Comparison of ENCODE assay signal across 8 cellular contexts in genomic region chr22:38707984-38708383, GRCh38. TPM values are rescaled to one million over a fixed set of nuclear protein-coding genes. Genes with fewer than 3 reads are reported as not detected.
A peak's percentile ranks its signal among the peaks of the same experiment; 100 is the strongest.
DNase-seq lines count a peak whose midpoint lies in the region; ATAC-seq and TF ChIP-seq lines count a peak whose summit lies in the region.

No MANE protein-coding gene starts in this region.

- H3K36me3 Mint-ChIP-seq in activated CD8-positive, alpha-beta T cell treated with anti-CD3 and anti-CD28 coated beads for 36 hours (ENCODE audit: low read depth): peaks cover 44% of the 10 kb centered on the region
- H3K36me3 Mint-ChIP-seq in mesothelial cell of epicardium: peaks cover 6% of the 10 kb centered on the region

- H3K4me3 ChIP-seq in A673 (ENCODE audit: low read depth, low read length, poor library complexity, severe bottlenecking) (peak overlapping the region; percentile 94), GM12865 (ENCODE audit: low read depth, low read length) (peak overlapping the region; percentile 79)

- DNase-seq in A673 (ENCODE audit: low spot score): no peak
- DNase-seq in GM12865 (ENCODE audit: low read depth): no peak
- no peak for DNase-seq in activated CD8-positive, alpha-beta T cell treated with anti-CD3 and anti-CD28 coated beads for 36 hours
- DNase-seq in mesothelial cell of epicardium (ENCODE audit: low spot score in 2 of 2, unreplicated experiment in 2 of 2): no peak
- no peak for DNase-seq in NCI-H446 (lab: John Stamatoyannopoulos, UW)
- DNase-seq in head of caudate nucleus: no peak
- DNase-seq in C1 segment of cervical spinal cord (lab: John Stamatoyannopoulos, UW): no peak

- H3K27ac ChIP-seq in A673 (ENCODE audit: low read depth, low read length, poor library complexity, severe bottlenecking): no peak overlapping the region

- no peak for ATAC-seq in activated CD8-positive, alpha-beta T cell treated with anti-CD3 and anti-CD28 coated beads for 36 hours
- ATAC-seq in HG03571 (IDR thresholded peaks at IDR 0.05; ENCODE audit: unreplicated experiment): no peak

- H3K4me1 ChIP-seq in A673 (ENCODE audit: insufficient read depth, low read length, poor library complexity, severe bottlenecking): peaks cover 28% of the 10 kb centered on the region

- no peaks in the 10 kb centered on the region for H3K27me3 ChIP-seq in A673 (replicated peaks; ENCODE audit: insufficient read depth, low read depth, low read length, poor library complexity)

- no peaks in the 10 kb centered on the region for H3K27me3 Mint-ChIP-seq in activated CD8-positive, alpha-beta T cell treated with anti-CD3 and anti-CD28 coated beads for 36 hours
- no peaks in the 10 kb centered on the region for H3K27me3 Mint-ChIP-seq in mesothelial cell of epicardium (ENCODE audit: low read depth)

- CTCF ChIA-PET in A673 (lab: Charles Lee): interaction anchor here (0.6 kb wide), 1 partner anchor 508 kb away, joined by 4 read pairs; no protein-coding TSS in a partner anchor
- CTCF ChIA-PET in activated CD8-positive, alpha-beta T cell treated with anti-CD3 and anti-CD28 coated beads for 36 hours (lab: Charles Lee): interaction anchor here (0.9 to 1.7 kb wide), 6 partner anchors 17 to 58 kb away, joined by 3 to 8 read pairs (median 4); partner anchors contain the start of gene TOMM22

- H3K9me3 ChIP-seq in A673 (ENCODE audit: low read depth, low read length, poor library complexity, severe bottlenecking): no peaks in the 10 kb centered on the region

- POLR2A ChIA-PET in A673 (lab: Charles Lee; ENCODE audit: low non-redundant PET): no interaction called here
- POLR2A ChIA-PET in activated CD8-positive, alpha-beta T cell treated with anti-CD3 and anti-CD28 coated beads for 36 hours (lab: Charles Lee): interaction anchor here (1.2 to 41.0 kb wide), 5 partner anchors 9 to 34 kb away, joined by 5 to 905 read pairs (median 9); partner anchors contain the start of genes SUN2 and TOMM22

- H3K4me1 Mint-ChIP-seq in activated CD8-positive, alpha-beta T cell treated with anti-CD3 and anti-CD28 coated beads for 36 hours (ENCODE audit: low read depth): peaks cover 57% of the 10 kb centered on the region
- peaks cover 34% of the 10 kb centered on the region for H3K4me1 Mint-ChIP-seq in mesothelial cell of epicardium

- peak overlapping the region; percentile 88 for H3K4me3 Mint-ChIP-seq in activated CD8-positive, alpha-beta T cell treated with anti-CD3 and anti-CD28 coated beads for 36 hours
- H3K4me3 Mint-ChIP-seq in mesothelial cell of epicardium: peak overlapping the region; percentile 28

- TF ChIP-seq CTCF in A673 (conservative IDR thresholded peaks at IDR 0.05; ENCODE audit: low read depth, low read length): no peak
- no peak for TF ChIP-seq CTCF in GM12865 (IDR thresholded peaks at IDR 0.05; ENCODE audit: insufficient read depth, low read depth, low read length, missing control alignments)
- no peak for TF ChIP-seq CTCF in activated CD8-positive, alpha-beta T cell treated with anti-CD3 and anti-CD28 coated beads for 36 hours (IDR thresholded peaks at IDR 0.05)
- no peak for TF ChIP-seq CTCF in mesothelial cell of epicardium (IDR thresholded peaks at IDR 0.05; ENCODE audit: unreplicated experiment)

- no peak overlapping the region for H3K27ac Mint-ChIP-seq in activated CD8-positive, alpha-beta T cell treated with anti-CD3 and anti-CD28 coated beads for 36 hours
- no peak overlapping the region for H3K27ac Mint-ChIP-seq in mesothelial cell of epicardium

- peaks cover 18% of the 10 kb centered on the region for H3K36me3 ChIP-seq in A673 (ENCODE audit: insufficient read depth, low read length, poor library complexity, severe bottlenecking)

- no peaks in the 10 kb centered on the region for H3K9me3 Mint-ChIP-seq in activated CD8-positive, alpha-beta T cell treated with anti-CD3 and anti-CD28 coated beads for 36 hours
- H3K9me3 Mint-ChIP-seq in mesothelial cell of epicardium: no peaks in the 10 kb centered on the region

- intact Hi-C loops in A673 (cut with micrococcal nuclease; ENCODE audit: unreplicated experiment): loop anchor here (10.0 kb wide), 1 partner anchor 203 kb away; the partner anchor contains the start of gene DDX17
- intact Hi-C loops in activated CD8-positive, alpha-beta T cell treated with anti-CD3 and anti-CD28 coated beads for 36 hours (cut with micrococcal nuclease): loop anchor here (10.0 kb wide), 1 partner anchor 47 kb away; the partner anchor contains the start of gene SUN2
- intact Hi-C loops in head of caudate nucleus (cut with DNase I): loop anchor here (5.0 kb wide), 1 partner anchor 44 kb away; no protein-coding TSS in a partner anchor

- BruUV-seq in A673 (replicated peaks; lab: Mats Ljungman, UMichigan): no TSS peak

RNA-seq across cellular contexts. Expression of gene GTPBP1, which starts 2.2 kb away (rescaled TPM):
- 88.2 and 96.2 TPM in 2 replicates for total RNA-seq in A673 (2021)
- 10 to 100 TPM; 93.3 to 97.6 TPM for total RNA-seq in activated CD8-positive, alpha-beta T cell treated with anti-CD3 and anti-CD28 coated beads for 36 hours
- total RNA-seq in mesothelial cell of epicardium: 71.6 to 74.3 TPM (median 73.1 TPM) in 3 replicates

RNA-seq across cellular contexts. Expression of gene JOSD1, which starts 7.2 kb away (rescaled TPM):
- 53.1 and 54.2 TPM in 2 replicates for total RNA-seq in A673 (2021)
- 10 to 100 TPM; 84.7 to 88.1 TPM for total RNA-seq in activated CD8-positive, alpha-beta T cell treated with anti-CD3 and anti-CD28 coated beads for 36 hours
- total RNA-seq in mesothelial cell of epicardium: 58.4 to 59.6 TPM (median 59.6 TPM) in 3 replicates

RNA-seq across cellular contexts. Expression of gene TOMM22, which starts 26.2 kb away (rescaled TPM):
- total RNA-seq in A673 (2021): 143 and 152 TPM in 2 replicates
- 100 to 1,000 TPM; 155 to 158 TPM for total RNA-seq in activated CD8-positive, alpha-beta T cell treated with anti-CD3 and anti-CD28 coated beads for 36 hours
- total RNA-seq in mesothelial cell of epicardium: 59.7 to 68.1 TPM (median 61.4 TPM) in 3 replicates

RNA-seq across cellular contexts. Expression of gene SUN2, which starts 47.8 kb away (rescaled TPM):
- total RNA-seq in A673 (2021): 104 and 110 TPM in 2 replicates
- total RNA-seq in activated CD8-positive, alpha-beta T cell treated with anti-CD3 and anti-CD28 coated beads for 36 hours: 100 to 1,000 TPM; 101 to 107 TPM
- 59.8 to 63.0 TPM (median 61.2 TPM) in 3 replicates for total RNA-seq in mesothelial cell of epicardium

RNA-seq across cellular contexts. Expression of gene CBY1, which starts 51.5 kb away (rescaled TPM):
- total RNA-seq in A673 (2021) (22.1 and 28.5 TPM in 2 replicates), mesothelial cell of epicardium (38.5 to 40.4 TPM (median 40.0 TPM) in 3 replicates)
- 10 to 100 TPM; 15.6 to 15.7 TPM for total RNA-seq in activated CD8-positive, alpha-beta T cell treated with anti-CD3 and anti-CD28 coated beads for 36 hours
